Comparison of ENCODE assay signal across 1 cellular context in genomic region chr16:2513405-2514332, GRCh38.
TF ChIP-seq lines count a peak whose summit lies in the region.

Gene ATP6V0C, plus strand, starts transcription at chr16:2513952. Its CDS starts 152 bp downstream, at chr16:2514104.

TF ChIP-seq in HepG2, 621 proteins besides CTCF, POLR2A, EP300 and RAD21 (continued from another document and continues in another):
- TF ChIP-seq MTERF4 (CRISPR knock-in tag; IDR thresholded peaks at IDR 0.05) (no peak), ZFP62 (CRISPR knock-in tag; IDR thresholded peaks at IDR 0.05) (no peak), ZNF121 (CRISPR knock-in tag; IDR thresholded peaks at IDR 0.05) (no peak), PRDM10 (CRISPR knock-in tag; IDR thresholded peaks at IDR 0.05; ENCODE audit: low read depth) (peak; percentile 98), TBX2 (CRISPR knock-in tag; IDR thresholded peaks at IDR 0.05; ENCODE audit: borderline replicate concordance) (peak; percentile 45; the same call in 1 of the 2 replicates), ZNF570 (CRISPR knock-in tag; IDR thresholded peaks at IDR 0.05; ENCODE audit: borderline replicate concordance) (no peak), ZNF597 (CRISPR knock-in tag; IDR thresholded peaks at IDR 0.05) (no peak), ZNF576 (CRISPR knock-in tag; IDR thresholded peaks at IDR 0.05) (0 out of 2 replicates have a peak, but pooled peaks have one; percentile 20), ARNT2 (CRISPR knock-in tag; IDR thresholded peaks at IDR 0.05; ENCODE audit: low read depth) (peak; percentile 69), ZBTB26 (CRISPR knock-in tag; IDR thresholded peaks at IDR 0.05; ENCODE audit: borderline replicate concordance) (no peak), ZGPAT (CRISPR knock-in tag; IDR thresholded peaks at IDR 0.05) (peak; percentile 42; the same call in 1 of the 2 replicates), CC2D1A (CRISPR knock-in tag; IDR thresholded peaks at IDR 0.05) (no peak), ISL2 (CRISPR knock-in tag; IDR thresholded peaks at IDR 0.05) (no peak; the same call in 1 of the 2 replicates), STAT5B (CRISPR knock-in tag; IDR thresholded peaks at IDR 0.05) (no peak), POLR2AphosphoS5 (IDR thresholded peaks at IDR 0.05; ENCODE audit: low read depth, low read length) (peak; percentile 63; the same call in 1 of the 2 replicates), ZFP36 (IDR thresholded peaks at IDR 0.05; ENCODE audit: borderline replicate concordance, low read depth, low read length, partially characterized antibody) (no peak), ZNF788 (CRISPR knock-in tag; IDR thresholded peaks at IDR 0.05; ENCODE audit: borderline replicate concordance) (no peak; the same call in 1 of the 2 replicates), GATAD1 (CRISPR knock-in tag; IDR thresholded peaks at IDR 0.05) (peak; percentile 83), ZNF644 (CRISPR knock-in tag; IDR thresholded peaks at IDR 0.05; ENCODE audit: low read depth) (no peak), PHF5A (CRISPR knock-in tag; IDR thresholded peaks at IDR 0.05; ENCODE audit: low read depth, unreplicated experiment) (no peak), HNF1A (IDR thresholded peaks at IDR 0.05; ENCODE audit: low read depth) (no peak), HNF1A (CRISPR knock-in tag; IDR thresholded peaks at IDR 0.05; ENCODE audit: borderline replicate concordance) (no peak; the same call in 1 of the 2 replicates), E2F5 (CRISPR knock-in tag; conservative IDR thresholded peaks at IDR 0.05) (no peak), CREBL2 (CRISPR knock-in tag; IDR thresholded peaks at IDR 0.05; ENCODE audit: borderline replicate concordance) (peak; percentile 56; the same call in 1 of the 2 replicates), KLF16 (CRISPR knock-in tag; IDR thresholded peaks at IDR 0.05) (peak in 1 of 2 experiments; percentile 55; a peak in 1 of 4 replicates), EED (CRISPR knock-in tag; IDR thresholded peaks at IDR 0.05) (peak; percentile 55; the same call in 1 of the 2 replicates), ZNF260 (CRISPR knock-in tag; IDR thresholded peaks at IDR 0.05; ENCODE audit: borderline replicate concordance, low read depth) (no peak), PTBP1 (IDR thresholded peaks at IDR 0.05; ENCODE audit: low read depth, low read length, poor library complexity, severe bottlenecking) (no peak), HOXA7 (CRISPR knock-in tag; IDR thresholded peaks at IDR 0.05) (no peak), ZNF891 (CRISPR knock-in tag; IDR thresholded peaks at IDR 0.05) (no peak), SP5 (CRISPR knock-in tag; IDR thresholded peaks at IDR 0.05; ENCODE audit: borderline replicate concordance, low read depth) (no peak), ZNF598 (CRISPR knock-in tag; IDR thresholded peaks at IDR 0.05; ENCODE audit: borderline replicate concordance) (no peak), ZNF768 (CRISPR knock-in tag; IDR thresholded peaks at IDR 0.05) (0 out of 2 replicates have a peak, but pooled peaks have one; percentile 2), ZBTB20 (CRISPR knock-in tag; IDR thresholded peaks at IDR 0.05; ENCODE audit: borderline replicate concordance, low read depth) (no peak), TAF1 (CRISPR knock-in tag; IDR thresholded peaks at IDR 0.05) (peak; percentile 88), HOXA5 (CRISPR knock-in tag; IDR thresholded peaks at IDR 0.05) (peak; percentile 84), ZBTB46 (CRISPR knock-in tag; IDR thresholded peaks at IDR 0.05; ENCODE audit: borderline replicate concordance) (no peak), ZNF468 (CRISPR knock-in tag; IDR thresholded peaks at IDR 0.05) (no peak), ETV5 (CRISPR knock-in tag; IDR thresholded peaks at IDR 0.05; ENCODE audit: borderline replicate concordance) (no peak), ZNF34 (CRISPR knock-in tag; IDR thresholded peaks at IDR 0.05; ENCODE audit: borderline replicate concordance) (no peak; the same call in 1 of the 2 replicates), ZNF30 (CRISPR knock-in tag; IDR thresholded peaks at IDR 0.05) (no peak), ADNP (CRISPR knock-in tag; IDR thresholded peaks at IDR 0.05) (no peak), ATF2 (CRISPR knock-in tag; IDR thresholded peaks at IDR 0.05) (peak; percentile 13; the same call in 1 of the 2 replicates), ELF1 (CRISPR knock-in tag; IDR thresholded peaks at IDR 0.05) (no peak), YEATS2 (CRISPR knock-in tag; IDR thresholded peaks at IDR 0.05; ENCODE audit: borderline replicate concordance) (0 out of 2 replicates have a peak, but pooled peaks have one; percentile 10), ZNF383 (CRISPR knock-in tag; IDR thresholded peaks at IDR 0.05; ENCODE audit: borderline replicate concordance) (no peak), ZNF510 (CRISPR knock-in tag; IDR thresholded peaks at IDR 0.05; ENCODE audit: low read depth) (no peak), NPAS2 (CRISPR knock-in tag; IDR thresholded peaks at IDR 0.05; ENCODE audit: borderline replicate concordance) (no peak)
